Comparison of ENCODE assay signal across 13 cellular contexts in genomic region chr14:44041700-44042099, GRCh38.
"Had no signal": no experiment of that assay in that cellular context is flagged by ENCODE, and none has a peak within 500 bp of the region (broad histone marks: within the 10 kb centered on the region; RNA-seq: fewer than 3 reads in every experiment).

No MANE protein-coding gene starts in this region.

- H3K4me1 ChIP-seq: adrenal gland, heart left ventricle, psoas muscle, right lobe of liver, suprapubic skin had no signal

- H3K4me3 ChIP-seq: adrenal gland, heart left ventricle, psoas muscle, right lobe of liver, suprapubic skin had no signal

- H3K36me3 Mint-ChIP-seq: activated naive CD4-positive, alpha-beta T cell treated with anti-CD3 and anti-CD28 coated beads, Interleukin-2, amount 10 ng/mL, durations not matched to agents 7 days and 5 days had no signal

- H3K27me3 Mint-ChIP-seq: activated CD4-positive, alpha-beta T cell treated with anti-CD3 and anti-CD28 coated beads, Interleukin-2, amount 10 ng/mL, durations not matched to agents 24 days and 14 days; activated naive CD4-positive, alpha-beta T cell treated with anti-CD3 and anti-CD28 coated beads, Interleukin-2, amount 10 ng/mL, durations not matched to agents 7 days and 5 days had no signal

- ATAC-seq: heart left ventricle, psoas muscle, right lobe of liver, WTC11 had no signal

- H3K27ac ChIP-seq: adrenal gland, heart left ventricle, psoas muscle, right lobe of liver, suprapubic skin had no signal

- H3K27me3 ChIP-seq: adrenal gland, heart left ventricle, right lobe of liver, suprapubic skin had no signal

- DNase-seq: activated CD4-positive, alpha-beta T cell treated with anti-CD3 and anti-CD28 coated beads, Interleukin-2, amount 10 ng/mL, durations not matched to agents 24 days and 14 days; activated naive CD4-positive, alpha-beta T cell treated with anti-CD3 and anti-CD28 coated beads, Interleukin-2, amount 10 ng/mL, durations not matched to agents 7 days and 5 days; adrenal gland; foreskin melanocyte; heart left ventricle; psoas muscle; right lobe of liver; stimulated activated naive CD4-positive, alpha-beta T cell; T-helper 9 cell had no signal

- H3K36me3 ChIP-seq: adrenal gland, heart left ventricle, right lobe of liver, suprapubic skin had no signal

- H3K27ac Mint-ChIP-seq: activated CD4-positive, alpha-beta T cell treated with anti-CD3 and anti-CD28 coated beads, Interleukin-2, amount 10 ng/mL, durations not matched to agents 24 days and 14 days; activated naive CD4-positive, alpha-beta T cell treated with anti-CD3 and anti-CD28 coated beads, Interleukin-2, amount 10 ng/mL, durations not matched to agents 7 days and 5 days; activated T-helper 2 cell treated with anti-CD3 and anti-CD28 coated beads, Interferon-gamma antibody, Interleukin-2, Interleukin-4, amounts not matched to agents 10 μg/mL and 5 μg/mL and 100 μg/mL, durations not matched to agents 14 hours and 24 hours and 36 hours; nephron; WTC11 had no signal

- H3K9me3 ChIP-seq: adrenal gland, psoas muscle, right lobe of liver, suprapubic skin had no signal

- H3K4me3 Mint-ChIP-seq: activated CD4-positive, alpha-beta T cell treated with anti-CD3 and anti-CD28 coated beads, Interleukin-2, amount 10 ng/mL, durations not matched to agents 24 days and 14 days; activated naive CD4-positive, alpha-beta T cell treated with anti-CD3 and anti-CD28 coated beads, Interleukin-2, amount 10 ng/mL, durations not matched to agents 7 days and 5 days; nephron; WTC11 had no signal

- H3K4me1 Mint-ChIP-seq: activated CD4-positive, alpha-beta T cell treated with anti-CD3 and anti-CD28 coated beads, Interleukin-2, amount 10 ng/mL, durations not matched to agents 24 days and 14 days; activated naive CD4-positive, alpha-beta T cell treated with anti-CD3 and anti-CD28 coated beads, Interleukin-2, amount 10 ng/mL, durations not matched to agents 7 days and 5 days; nephron had no signal
